ENCODE assay signal across 8 cellular contexts in genomic region chr6:27893059-27893835, GRCh38. TPM values are rescaled to one million over a fixed set of nuclear protein-coding genes. Genes with fewer than 3 reads are reported as not detected.
DNase-seq lines count a peak whose midpoint lies in the region; ATAC-seq lines count a peak whose summit lies in the region.

No MANE protein-coding gene starts in this region.

- H3K27me3 ChIP-seq in mucosa of rectum (ENCODE audit: control insufficient read depth in 2 of 2, insufficient read depth in 2 of 2, low read length in 2 of 2): peaks cover 0 to 3% of the 10 kb centered on the region in 2 donors

- peak; percentile 44 for ATAC-seq in GM21390 (IDR thresholded peaks at IDR 0.05; ENCODE audit: unreplicated experiment)

- in situ Hi-C loops in Caki2 (cut with HindIII; ENCODE audit: low pct_unique_long_range_greater_than_20kb, low sequenced_read_pairs): loop anchor here (25.0 kb wide), 1 partner anchor 731 kb away; no protein-coding TSS in a partner anchor

- H3K4me3 ChIP-seq in mucosa of rectum (ENCODE audit: low read length in 2 of 2): peak overlapping the region; percentile 83 to 90

- no peaks in the 10 kb centered on the region for H3K9me3 ChIP-seq in mucosa of rectum (ENCODE audit: control insufficient read depth in 2 of 2, low read length in 2 of 2)

- DNase-seq in Caki2 (ENCODE audit: low read depth): peak; percentile 98
- peak in 72 of 76 experiments; percentile 87 to 100 (median 98) for DNase-seq in HUDEP-2 (lab: John Stamatoyannopoulos, UW; ENCODE audit: unreplicated experiment in 76 of 76)
- DNase-seq in NOMO-1 treated with dmso at 0.1 percent for 144 hours (lab: John Stamatoyannopoulos, UW; ENCODE audit: unreplicated experiment): peak; percentile 86
- peak; percentile 71 for DNase-seq in activated CD8-positive, alpha-beta memory T cell treated with anti-CD3 and anti-CD28 coated beads, Interleukin-2, amount 50 U/mL, for 24 hours (ENCODE audit: extremely low read depth)
- DNase-seq in epithelial cell of prostate (ENCODE audit: low read depth, low spot score): peak; percentile 95
- peak; percentile 66 to 70 for DNase-seq in stimulated activated CD8-positive, alpha-beta memory T cell treated with anti-CD3 and anti-CD28 coated beads, Interleukin-4, amount 100 ng/mL, for 4 hours (ENCODE audit: low read depth in 2 of 2, low spot score in 1 of 2)

- no peaks in the 10 kb centered on the region for H3K36me3 ChIP-seq in mucosa of rectum (ENCODE audit: control insufficient read depth in 2 of 2, insufficient read depth in 2 of 2, low read length in 2 of 2)

- peak overlapping the region; percentile 77 for H3K27ac ChIP-seq in epithelial cell of prostate
- H3K27ac ChIP-seq in mucosa of rectum (ENCODE audit: low read depth in 2 of 2, low read length in 2 of 2): peak overlapping the region; percentile 96 to 97

- H3K4me1 ChIP-seq in mucosa of rectum (ENCODE audit: control insufficient read depth in 2 of 2, insufficient read depth in 2 of 2, low read length in 2 of 2): peaks cover 15 to 19% of the 10 kb centered on the region in 2 donors

- H3K9ac ChIP-seq in mucosa of rectum (ENCODE audit: low read depth in 1 of 2, low read length in 2 of 2): peak overlapping the region; percentile 88 to 94

RNA-seq across cellular contexts. Expression of gene OR2B2, which starts 18.9 kb away (rescaled TPM):
- total RNA-seq in Caki2 (2014; rRNA removed; shearing (Covaris generic); ENCODE audit: low replicate concordance): not detected in 2 replicates

Comparison
In these comparisons a context has a peak if more than half of its experiments do, and no peak if none do; other contexts are left out.
1. Peak in every context shown above with its lines: DNase-seq, ATAC-seq, H3K4me3 ChIP-seq and H3K27ac ChIP-seq.